ENCODE assay signal across 17 cellular contexts in genomic region chr6:22295145-22295544, GRCh38. TPM values are rescaled to one million over a fixed set of nuclear protein-coding genes. Genes with fewer than 3 reads are reported as not detected.
"Had no signal": no experiment of that assay in that cellular context is flagged by ENCODE, and none has a peak within 500 bp of the region (broad histone marks: within the 10 kb centered on the region; RNA-seq: fewer than 3 reads in every experiment).

No MANE protein-coding gene starts in this region.

- ATAC-seq: activated CD4-positive, alpha-beta T cell treated with anti-CD3 and anti-CD28 coated beads for 36 hours; activated T-helper 17 cell treated with anti-CD3 and anti-CD28 coated beads, Interleukin-2, amount 50 U/mL, for 72 hours; heart left ventricle; left lobe of liver; sciatic nerve had no signal

- H3K4me1 ChIP-seq: heart left ventricle had no signal

- H3K9me3 Mint-ChIP-seq: activated naive CD4-positive, alpha-beta T cell treated with anti-CD3 and anti-CD28 coated beads for 36 hours; nephron progenitor cell had no signal

- H3K9me3 ChIP-seq: heart left ventricle had no signal

- DNase-seq: activated CD4-positive, alpha-beta T cell treated with anti-CD3 and anti-CD28 coated beads for 36 hours; activated naive CD4-positive, alpha-beta T cell treated with anti-CD3 and anti-CD28 coated beads for 36 hours; foreskin melanocyte; heart left ventricle; nephron progenitor cell; stimulated activated CD4-positive, alpha-beta T cell treated with anti-CD3 and anti-CD28 coated beads, Interleukin-12 subunit alpha, Interleukin-12 subunit beta, amount 100 ng/mL, for 4 hours; stimulated activated naive CD4-positive, alpha-beta T cell; substantia nigra had no signal

- H3K27me3 ChIP-seq: heart left ventricle had no signal

- H3K36me3 ChIP-seq: heart left ventricle had no signal

- H3K4me3 Mint-ChIP-seq: activated CD4-positive, alpha-beta T cell treated with anti-CD3 and anti-CD28 coated beads for 36 hours; activated naive CD4-positive, alpha-beta T cell treated with anti-CD3 and anti-CD28 coated beads for 36 hours; activated T-helper 17 cell treated with anti-CD3 and anti-CD28 coated beads, Interleukin-2, amount 50 U/mL, for 72 hours; memory B cell; nephron progenitor cell had no signal

- H3K4me3 ChIP-seq: heart left ventricle had no signal

- H3K4me1 Mint-ChIP-seq: activated CD4-positive, alpha-beta T cell treated with anti-CD3 and anti-CD28 coated beads for 36 hours; activated T-helper 17 cell treated with anti-CD3 and anti-CD28 coated beads, Interleukin-2, amount 50 U/mL, for 72 hours; memory B cell had no signal

- H3K27ac Mint-ChIP-seq: activated CD4-positive, alpha-beta T cell treated with anti-CD3 and anti-CD28 coated beads for 36 hours; activated naive CD4-positive, alpha-beta T cell treated with anti-CD3 and anti-CD28 coated beads for 36 hours; activated T-helper 17 cell treated with anti-CD3 and anti-CD28 coated beads, Interleukin-2, amount 50 U/mL, for 72 hours; memory B cell; type B pancreatic cell had no signal

- H3K27me3 Mint-ChIP-seq: activated CD4-positive, alpha-beta T cell treated with anti-CD3 and anti-CD28 coated beads for 36 hours; activated T-helper 17 cell treated with anti-CD3 and anti-CD28 coated beads, Interleukin-2, amount 50 U/mL, for 72 hours; memory B cell; type B pancreatic cell had no signal

- H3K27ac ChIP-seq: heart left ventricle had no signal

- H3K36me3 Mint-ChIP-seq: memory B cell, type B pancreatic cell had no signal

RNA-seq across cellular contexts. Expression of gene PRL, which starts 1.7 kb away (rescaled TPM):
- total RNA-seq: activated CD4-positive, alpha-beta T cell treated with anti-CD3 and anti-CD28 coated beads for 36 hours; activated naive CD4-positive, alpha-beta T cell treated with anti-CD3 and anti-CD28 coated beads for 36 hours; activated T-helper 17 cell treated with anti-CD3 and anti-CD28 coated beads, Interleukin-2, amount 50 U/mL, for 72 hours; cardiac septum; endothelial cell of umbilical vein; heart left ventricle; left lobe of liver; osteocyte; pulmonary artery endothelial cell had no signal
